In the genomic region with DNA sequence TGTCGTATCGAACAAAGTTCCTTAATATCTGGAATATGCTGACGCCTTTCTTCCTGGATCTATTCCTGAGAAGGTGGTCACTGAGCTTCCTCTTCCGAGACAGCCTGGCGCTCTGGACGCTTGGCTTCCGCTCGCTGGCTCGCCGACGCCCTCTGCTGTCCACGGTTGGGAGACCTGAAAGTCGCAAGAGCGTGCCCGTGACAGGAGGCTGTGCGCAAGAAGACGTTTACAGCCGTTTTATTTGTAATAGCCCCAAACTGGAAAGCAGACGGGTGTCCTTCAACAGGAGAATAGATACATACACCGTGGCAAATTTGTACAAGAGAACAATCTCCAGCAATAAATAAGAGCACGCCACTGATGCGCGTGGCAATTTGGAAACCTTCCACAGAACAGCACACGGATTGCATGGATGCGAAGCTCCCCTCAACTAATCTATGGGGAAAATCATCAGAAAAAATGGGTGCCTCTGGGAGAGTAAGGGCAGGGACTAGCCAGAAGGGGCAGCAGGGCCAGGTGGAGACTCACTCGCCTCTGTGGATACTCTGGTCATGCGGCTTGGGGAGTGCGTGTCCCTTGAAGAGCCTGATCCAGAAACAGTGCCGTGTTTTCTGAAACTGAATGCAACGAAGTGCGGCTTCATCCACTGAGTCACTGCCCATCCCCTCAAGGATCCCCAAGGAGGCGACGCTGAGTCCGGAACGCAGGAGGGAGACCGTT, we compare ENCODE assay signal across 8 cellular contexts. TPM values are rescaled to one million over a fixed set of nuclear protein-coding genes. Genes with fewer than 3 reads are reported as not detected.
DNase-seq lines count a peak whose midpoint lies in the region; ATAC-seq lines count a peak whose summit lies in the region.

No MANE protein-coding gene starts in this region.

- DNase-seq in AG08396 (ENCODE audit: low spot score) (peak; percentile 88), HT1080 (ENCODE audit: low read depth) (peak; percentile 71), SK-MEL-5 (ENCODE audit: low read depth, low spot score) (peak; percentile 63), foreskin melanocyte (peak; percentile 51), nucleus accumbens (lab: John Stamatoyannopoulos, UW) (peak in 51 of 56 donors; percentile 15 to 87 (median 59))
- DNase-seq in activated naive CD4-positive, alpha-beta T cell (lab: John Stamatoyannopoulos, UW): peak; percentile 43 to 76 (median 60)

- ATAC-seq in GM18868 (IDR thresholded peaks at IDR 0.05; ENCODE audit: unreplicated experiment): peak; percentile 78

- H3K4me1 ChIP-seq in stomach smooth muscle (ENCODE audit: control insufficient read depth, insufficient read depth, low read length): peaks cover 8% of the 10 kb centered on the region

- peaks cover 3 to 14% of the 10 kb centered on the region in 2 donors for H3K27me3 ChIP-seq in stomach smooth muscle (ENCODE audit: control insufficient read depth in 1 of 2, insufficient read depth in 2 of 2, low read length in 2 of 2)

- no peaks in the 10 kb centered on the region for H3K36me3 ChIP-seq in stomach smooth muscle (ENCODE audit: control insufficient read depth in 2 of 2, insufficient read depth in 2 of 2, low read length in 2 of 2)

- H3K9me3 ChIP-seq in stomach smooth muscle (ENCODE audit: control insufficient read depth in 2 of 2, low read length in 2 of 2): no peaks in the 10 kb centered on the region

- H3K9ac ChIP-seq in stomach smooth muscle (ENCODE audit: low read length in 2 of 2): peak overlapping the region; percentile 42 to 60

- in situ Hi-C loops in SK-MEL-5 (cut with HindIII; ENCODE audit: low pct_unique_long_range_greater_than_20kb, low sequenced_read_pairs): no loop called here

- no peak overlapping the region for H3K27ac ChIP-seq in stomach smooth muscle (ENCODE audit: low read length)

- peak overlapping the region; percentile 66 to 72 for H3K4me3 ChIP-seq in stomach smooth muscle (ENCODE audit: low read length in 2 of 2)

RNA-seq across cellular contexts. Expression of a gene that starts 41.5 kb away (rescaled TPM):
- total RNA-seq in HT1080 (2014; rRNA removed; shearing (Covaris generic)): 94.8 and 105 TPM in 2 replicates
- 253 and 325 TPM in 2 replicates for polyA plus RNA-seq in HT1080 (2015; cell fraction: cytosol; rRNA removed)
- 128 and 143 TPM in 2 replicates for polyA plus RNA-seq in HT1080 (2015; cell fraction: nucleus; rRNA removed)
- total RNA-seq in SK-MEL-5 (2014; rRNA removed; shearing (Covaris generic)): 163 TPM in 2 replicates
- 48.4 and 53.9 TPM in 2 replicates for polyA plus RNA-seq in SK-MEL-5 (2015; cell fraction: cytosol; rRNA removed)
- 18.5 and 35.6 TPM in 2 replicates for polyA plus RNA-seq in SK-MEL-5 (2015; cell fraction: nucleus; rRNA removed)

RNA-seq across cellular contexts. Expression of a gene that starts 42.5 kb away (rescaled TPM):
- 0.03 TPM in 2 replicates for total RNA-seq in HT1080 (2014; rRNA removed; shearing (Covaris generic))
- not detected in 2 replicates for polyA plus RNA-seq in HT1080 (2015; cell fraction: cytosol; rRNA removed)
- polyA plus RNA-seq in HT1080 (2015; cell fraction: nucleus; rRNA removed): 0.04 TPM in 1 of 2 replicates, not detected in the other
- 0.03 TPM in 1 of 2 replicates, not detected in the other for total RNA-seq in SK-MEL-5 (2014; rRNA removed; shearing (Covaris generic))
- polyA plus RNA-seq in SK-MEL-5 (2015; cell fraction: cytosol; rRNA removed): 0.04 TPM in 1 of 2 replicates, not detected in the other
- polyA plus RNA-seq in SK-MEL-5 (2015; cell fraction: nucleus; rRNA removed): 0.41 and 0.95 TPM in 2 replicates
